15 cellular contexts compared by ENCODE assay signal in the genomic region with DNA sequence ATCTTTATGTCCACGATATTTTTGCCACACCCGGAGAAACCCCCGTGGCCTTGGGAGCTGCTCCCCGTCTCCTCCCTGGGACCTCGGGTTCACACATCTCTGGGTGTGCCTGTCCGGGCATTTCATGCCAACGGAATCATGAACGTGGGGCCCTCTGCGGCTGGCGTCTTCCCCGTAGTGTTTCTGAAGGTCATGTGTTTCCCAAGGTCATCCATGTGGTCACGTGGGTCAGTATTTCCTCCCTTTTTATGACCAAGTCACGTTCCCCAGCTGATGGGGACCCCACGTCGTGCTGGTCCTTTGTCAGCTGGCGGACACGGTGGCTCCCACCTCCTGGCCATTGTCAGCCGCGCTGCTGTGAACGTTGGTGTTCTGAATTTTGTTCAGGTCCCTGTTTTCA.
"Had no signal": no experiment of that assay in that cellular context is flagged by ENCODE, and none has a peak within 500 bp of the region (broad histone marks: within the 10 kb centered on the region; RNA-seq: fewer than 3 reads in every experiment).

No MANE protein-coding gene starts in this region.

- H3K27me3 ChIP-seq: colonic mucosa had no signal

- H3K4me3 ChIP-seq: colonic mucosa, left lung, SK-N-MC, upper lobe of right lung had no signal

- DNase-seq: activated CD4-positive, alpha-beta memory T cell treated with anti-CD3 and anti-CD28 coated beads for 36 hours; activated CD4-positive, alpha-beta T cell treated with anti-CD3 and anti-CD28 coated beads for 36 hours; activated naive CD4-positive, alpha-beta T cell treated with anti-CD3 and anti-CD28 coated beads, Interleukin-2, amount 50 U/mL, for 16 hours; caudate nucleus; colonic mucosa; mesenchymal stem cell; nucleus accumbens; stimulated activated naive CD8-positive, alpha-beta T cell treated with anti-CD3 and anti-CD28 coated beads, Interleukin-15, amount 100 ng/mL, for 72 hours; T-helper 9 cell had no signal

- H3K27ac ChIP-seq: colonic mucosa, left lung, SK-N-MC, upper lobe of right lung had no signal

- H3K9me3 Mint-ChIP-seq: activated CD4-positive, alpha-beta memory T cell treated with anti-CD3 and anti-CD28 coated beads for 36 hours; nephron; stimulated activated naive CD8-positive, alpha-beta T cell treated with anti-CD3 and anti-CD28 coated beads, Interleukin-15, amount 100 ng/mL, for 72 hours had no signal

- H3K36me3 ChIP-seq: colonic mucosa had no signal

- H3K4me1 ChIP-seq: colonic mucosa, upper lobe of right lung had no signal

- H3K4me3 Mint-ChIP-seq: activated CD4-positive, alpha-beta memory T cell treated with anti-CD3 and anti-CD28 coated beads for 36 hours; activated CD4-positive, alpha-beta T cell treated with anti-CD3 and anti-CD28 coated beads for 36 hours; nephron; stimulated activated naive CD8-positive, alpha-beta T cell treated with anti-CD3 and anti-CD28 coated beads, Interleukin-15, amount 100 ng/mL, for 72 hours had no signal

- H3K27me3 Mint-ChIP-seq: activated CD4-positive, alpha-beta memory T cell treated with anti-CD3 and anti-CD28 coated beads for 36 hours; activated CD4-positive, alpha-beta T cell treated with anti-CD3 and anti-CD28 coated beads for 36 hours had no signal

- ATAC-seq: activated CD4-positive, alpha-beta T cell treated with anti-CD3 and anti-CD28 coated beads for 36 hours; left lung; right cardiac atrium; stimulated activated naive CD8-positive, alpha-beta T cell treated with anti-CD3 and anti-CD28 coated beads, Interleukin-15, amount 100 ng/mL, for 72 hours; upper lobe of right lung had no signal

- H3K27ac Mint-ChIP-seq: activated CD4-positive, alpha-beta memory T cell treated with anti-CD3 and anti-CD28 coated beads for 36 hours; activated CD4-positive, alpha-beta T cell treated with anti-CD3 and anti-CD28 coated beads for 36 hours; nephron; progenitor cell of endocrine pancreas had no signal

- H3K9me3 ChIP-seq: colonic mucosa, left lung, upper lobe of right lung had no signal
